ENCODE assay signal across 10 cellular contexts in the genomic region with DNA sequence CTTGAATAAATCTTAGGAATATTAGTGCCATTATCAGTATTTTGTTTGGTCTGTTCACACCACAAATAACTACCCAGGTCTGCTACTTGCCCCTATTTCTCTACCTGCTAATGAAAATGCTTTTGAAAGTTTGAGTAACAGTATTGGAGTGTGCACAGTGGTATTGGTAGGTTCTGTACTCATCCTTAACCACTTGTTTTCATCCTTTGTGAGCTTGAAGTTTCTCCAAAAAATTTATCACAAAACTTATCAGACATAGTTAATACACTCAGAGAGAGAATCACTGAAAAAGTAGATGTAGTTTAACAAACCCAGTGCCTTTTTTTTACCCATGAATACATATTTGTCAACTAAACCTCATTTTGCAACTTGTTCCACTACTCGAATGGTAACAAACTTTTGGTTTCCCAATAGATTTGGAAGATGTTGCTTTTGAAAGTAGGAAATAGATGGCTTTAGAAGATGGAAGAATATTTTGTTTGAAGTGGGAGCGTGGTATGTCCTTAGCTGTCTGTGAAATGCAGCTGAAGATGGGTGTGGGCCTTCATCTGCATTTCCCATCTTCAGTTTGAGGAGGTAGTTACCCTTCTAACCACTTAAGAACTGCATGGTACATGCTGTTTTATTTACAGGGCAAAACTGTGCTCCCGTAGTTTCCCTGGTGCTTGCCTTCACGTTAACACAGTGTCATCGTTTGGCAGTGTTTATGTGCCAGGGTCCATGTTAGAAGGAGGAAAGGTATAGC. TPM values are rescaled to one million over a fixed set of nuclear protein-coding genes. Genes with fewer than 3 reads are reported as not detected.
DNase-seq lines count a peak whose midpoint lies in the region; ATAC-seq and TF ChIP-seq lines count a peak whose summit lies in the region.
"Had no signal": no experiment of that assay in that cellular context is flagged by ENCODE, and none has a peak within 500 bp of the region (broad histone marks: within the 10 kb centered on the region; RNA-seq: fewer than 3 reads in every experiment).

No MANE protein-coding gene starts in this region.

- peaks cover 93% of the 10 kb centered on the region for H3K4me1 Mint-ChIP-seq in activated naive CD4-positive, alpha-beta T cell treated with anti-CD3 and anti-CD28 coated beads for 36 hours (ENCODE audit: low read depth)
- peaks cover 93% of the 10 kb centered on the region for H3K4me1 Mint-ChIP-seq in activated CD8-positive, alpha-beta T cell treated with anti-CD3 and anti-CD28 coated beads, Interleukin-2, amount 10 ng/mL, durations not matched to agents 7 days and 5 days (ENCODE audit: low read depth)

- no peaks in the 10 kb centered on the region for H3K27me3 Mint-ChIP-seq in activated naive CD4-positive, alpha-beta T cell treated with anti-CD3 and anti-CD28 coated beads for 36 hours (ENCODE audit: low read depth)
- no peaks in the 10 kb centered on the region for H3K27me3 Mint-ChIP-seq in activated CD8-positive, alpha-beta T cell treated with anti-CD3 and anti-CD28 coated beads, Interleukin-2, amount 10 ng/mL, durations not matched to agents 7 days and 5 days (ENCODE audit: low read depth)

- WGBS in suprapubic skin, result 34% methylated on average over 5 of the region's 5 CpGs

- H3K9me3 Mint-ChIP-seq in activated naive CD4-positive, alpha-beta T cell treated with anti-CD3 and anti-CD28 coated beads for 36 hours, result no peaks in the 10 kb centered on the region
- no peaks in the 10 kb centered on the region for H3K9me3 Mint-ChIP-seq in activated CD8-positive, alpha-beta T cell treated with anti-CD3 and anti-CD28 coated beads, Interleukin-2, amount 10 ng/mL, durations not matched to agents 7 days and 5 days (ENCODE audit: insufficient read depth)

- no peak for TF ChIP-seq POLR2A in suprapubic skin (IDR thresholded peaks at IDR 0.05)

- H3K27me3 ChIP-seq in left lung, result no peaks in the 10 kb centered on the region
- H3K27me3 ChIP-seq in suprapubic skin, result no peaks in the 10 kb centered on the region

- peak; percentile 76 for DNase-seq in activated naive CD4-positive, alpha-beta T cell treated with anti-CD3 and anti-CD28 coated beads for 36 hours
- DNase-seq in activated naive CD4-positive, alpha-beta T cell (lab: John Stamatoyannopoulos, UW), result no peak
- peak; percentile 49 for DNase-seq in activated CD8-positive, alpha-beta T cell treated with anti-CD3 and anti-CD28 coated beads, Interleukin-2, amount 10 ng/mL, durations not matched to agents 7 days and 5 days
- DNase-seq in left lung, result no peak
- no peak for DNase-seq in suprapubic skin (ENCODE audit: low spot score in 2 of 2)
- DNase-seq in dermis blood vessel endothelial cell, result no peak
- DNase-seq in GM03348 (ENCODE audit: low spot score), result no peak
- DNase-seq: NCI-H2107, retina had no signal

- TF ChIP-seq CTCF in left lung (IDR thresholded peaks at IDR 0.05), result no peak
- TF ChIP-seq CTCF in suprapubic skin (IDR thresholded peaks at IDR 0.05), result no peak

- H3K4me3 Mint-ChIP-seq in activated naive CD4-positive, alpha-beta T cell treated with anti-CD3 and anti-CD28 coated beads for 36 hours, result peak overlapping the region; percentile 67
- peak overlapping the region; percentile 75 for H3K4me3 Mint-ChIP-seq in activated CD8-positive, alpha-beta T cell treated with anti-CD3 and anti-CD28 coated beads, Interleukin-2, amount 10 ng/mL, durations not matched to agents 7 days and 5 days

- ATAC-seq in activated CD8-positive, alpha-beta T cell treated with anti-CD3 and anti-CD28 coated beads, Interleukin-2, amount 10 ng/mL, durations not matched to agents 7 days and 5 days, result peak; percentile 52
- ATAC-seq in left lung, result peak; percentile 14
- no peak for ATAC-seq in GM18498 (IDR thresholded peaks at IDR 0.05; ENCODE audit: unreplicated experiment)

- TF ChIP-seq EP300 in suprapubic skin (IDR thresholded peaks at IDR 0.05), result no peak

- peaks cover 49 to 99% of the 10 kb centered on the region in 2 donors for H3K4me1 ChIP-seq in left lung
- H3K4me1 ChIP-seq in suprapubic skin, result peaks cover 87% of the 10 kb centered on the region

- intact Hi-C loops in activated naive CD4-positive, alpha-beta T cell treated with anti-CD3 and anti-CD28 coated beads for 36 hours (cut with micrococcal nuclease), result loop anchor here (1.0 to 2.0 kb wide), 8 partner anchors 9 to 51 kb away; partner anchors contain the start of gene PTPN1
- intact Hi-C loops in left lung (cut with DNase I), result no loop called here

- CTCF ChIA-PET in activated naive CD4-positive, alpha-beta T cell treated with anti-CD3 and anti-CD28 coated beads for 36 hours (lab: Charles Lee), result interaction anchor here (0.9 to 2.4 kb wide), 4 partner anchors 8 to 51 kb away, joined by 3 to 13 read pairs (median 4); partner anchors contain the start of gene PTPN1
- CTCF ChIA-PET in activated CD8-positive, alpha-beta T cell treated with anti-CD3 and anti-CD28 coated beads, Interleukin-2, amount 10 ng/mL, durations not matched to agents 7 days and 5 days (lab: Charles Lee), result interaction anchor here (0.9 to 6.7 kb wide), 13 partner anchors 7 to 448 kb away, joined by 3 to 30 read pairs (median 5); partner anchors contain the start of gene PTPN1

- POLR2A ChIA-PET in activated CD8-positive, alpha-beta T cell treated with anti-CD3 and anti-CD28 coated beads, Interleukin-2, amount 10 ng/mL, durations not matched to agents 7 days and 5 days (lab: Charles Lee), result interaction anchor here (0.9 to 3.5 kb wide), 5 partner anchors 8 to 51 kb away, joined by 3 to 33 read pairs (median 4); partner anchors contain the start of gene PTPN1

- H3K27ac Mint-ChIP-seq in activated naive CD4-positive, alpha-beta T cell treated with anti-CD3 and anti-CD28 coated beads for 36 hours, result peak overlapping the region; percentile 97
- H3K27ac Mint-ChIP-seq in activated CD8-positive, alpha-beta T cell treated with anti-CD3 and anti-CD28 coated beads, Interleukin-2, amount 10 ng/mL, durations not matched to agents 7 days and 5 days, result peak overlapping the region; percentile 90

- H3K9me3 ChIP-seq in left lung (no peaks in the 10 kb centered on the region), suprapubic skin (no peaks in the 10 kb centered on the region)

- peaks cover 48% of the 10 kb centered on the region for H3K36me3 Mint-ChIP-seq in activated naive CD4-positive, alpha-beta T cell treated with anti-CD3 and anti-CD28 coated beads for 36 hours (ENCODE audit: low read depth)
- H3K36me3 Mint-ChIP-seq in activated CD8-positive, alpha-beta T cell treated with anti-CD3 and anti-CD28 coated beads, Interleukin-2, amount 10 ng/mL, durations not matched to agents 7 days and 5 days (ENCODE audit: low read depth), result peaks cover 67% of the 10 kb centered on the region

- H3K4me3 ChIP-seq in left lung (no peak overlapping the region), suprapubic skin (no peak overlapping the region)

- H3K27ac ChIP-seq in left lung, result peak overlapping the region; percentile 10 to 85
- H3K27ac ChIP-seq in suprapubic skin, result peak overlapping the region; percentile 24

- peaks cover 0 to 4% of the 10 kb centered on the region in 2 donors for H3K36me3 ChIP-seq in left lung
- H3K36me3 ChIP-seq in suprapubic skin, result no peaks in the 10 kb centered on the region

RNA-seq across cellular contexts. Expression of gene PTPN1, which starts 9.0 kb away (rescaled TPM):
- 100 to 1,000 TPM; 111 to 119 TPM for total RNA-seq in activated naive CD4-positive, alpha-beta T cell treated with anti-CD3 and anti-CD28 coated beads for 36 hours
- 10 to 100 TPM; 59.7 to 62.5 TPM for total RNA-seq in activated CD8-positive, alpha-beta T cell treated with anti-CD3 and anti-CD28 coated beads, Interleukin-2, amount 10 ng/mL, durations not matched to agents 7 days and 5 days
- total RNA-seq in left lung (10 to 100 TPM; 70.7 to 98.6 TPM), suprapubic skin (10 to 100 TPM; 33.4 to 40.9 (median 36.2) TPM), dermis blood vessel endothelial cell (28.8 and 42.1 TPM in 2 replicates)

Comparison
In these comparisons a context has a peak if more than half of its experiments do, and no peak if none do; other contexts are left out.
1. DNase-seq: peak in activated naive CD4-positive, alpha-beta T cell treated with anti-CD3 and anti-CD28 coated beads for 36 hours (single experiment) and activated CD8-positive, alpha-beta T cell treated with anti-CD3 and anti-CD28 coated beads, Interleukin-2, amount 10 ng/mL, durations not matched to agents 7 days and 5 days (single experiment); none in activated naive CD4-positive, alpha-beta T cell (0 of 4), left lung (0 of 2), suprapubic skin (0 of 2), dermis blood vessel endothelial cell (single experiment) and GM03348 (single experiment).